10 cellular contexts compared by ENCODE assay signal in genomic region chr6:24517659-24518538, GRCh38. TPM values are rescaled to one million over a fixed set of nuclear protein-coding genes. Genes with fewer than 3 reads are reported as not detected.
DNase-seq lines count a peak whose midpoint lies in the region; ATAC-seq and TF ChIP-seq lines count a peak whose summit lies in the region.
"Had no signal": no experiment of that assay in that cellular context is flagged by ENCODE, and none has a peak within 500 bp of the region (broad histone marks: within the 10 kb centered on the region; RNA-seq: fewer than 3 reads in every experiment).

No MANE protein-coding gene starts in this region.

- H3K4me2 ChIP-seq in OCI-LY3 (ENCODE audit: low read length) = peak overlapping the region; percentile 84

- H3K9me3 ChIP-seq in OCI-LY3 (ENCODE audit: insufficient read depth, low read length) = no peaks in the 10 kb centered on the region
- H3K9me3 ChIP-seq in tibial artery = no peaks in the 10 kb centered on the region
- H3K9me3 ChIP-seq: body of pancreas had no signal

- ATAC-seq in GM18909 (IDR thresholded peaks at IDR 0.05; ENCODE audit: poor library complexity, unreplicated experiment) (peak; percentile 73), HG02840 (IDR thresholded peaks at IDR 0.05; ENCODE audit: low FRiP score, unreplicated experiment) (peak; percentile 81)
- ATAC-seq: body of pancreas had no signal

- TF ChIP-seq CTCF in OCI-LY3 (IDR thresholded peaks at IDR 0.05; ENCODE audit: low read depth, low read length) (no peak), tibial artery (IDR thresholded peaks at IDR 0.05) (no peak)

- H3K27me3 ChIP-seq in OCI-LY3 (ENCODE audit: low read depth, low read length) (no peaks in the 10 kb centered on the region), tibial artery (no peaks in the 10 kb centered on the region)
- H3K27me3 ChIP-seq: body of pancreas had no signal

- peak overlapping the region; percentile 34 for H3K27ac ChIP-seq in OCI-LY3 (ENCODE audit: low read length)
- H3K27ac ChIP-seq in tibial artery = no peak overlapping the region
- H3K27ac ChIP-seq: body of pancreas had no signal

- H2AFZ ChIP-seq in OCI-LY3 (ENCODE audit: low read depth, low read length) = peak overlapping the region; percentile 63; the same call in 1 of the 2 replicates

- H4K20me1 ChIP-seq in OCI-LY3 (ENCODE audit: insufficient read depth, low read length) = no peaks in the 10 kb centered on the region

- H3K4me3 ChIP-seq in OCI-LY3 (ENCODE audit: low read length) (peak overlapping the region; percentile 52), tibial artery (no peak overlapping the region)
- H3K4me3 ChIP-seq: body of pancreas had no signal

- H3K4me1 ChIP-seq in OCI-LY3 (ENCODE audit: low read length) = peaks cover 32% of the 10 kb centered on the region
- no peaks in the 10 kb centered on the region for H3K4me1 ChIP-seq in tibial artery
- H3K4me1 ChIP-seq: body of pancreas had no signal

- in situ Hi-C loops in Caki2 (cut with HindIII; ENCODE audit: low pct_unique_long_range_greater_than_20kb, low sequenced_read_pairs) = no loop called here

- peak overlapping the region; percentile 38 for H3K9ac ChIP-seq in OCI-LY3 (ENCODE audit: low read length)

- DNase-seq in Caki2 (ENCODE audit: low read depth) = peak; percentile 77
- no peak for DNase-seq in NCI-H1105 treated with DMSO at 0.1 percent for 48 hours (lab: John Stamatoyannopoulos, UW)
- no peak for DNase-seq in tibial artery
- no peak for DNase-seq in NCI-H187 (lab: John Stamatoyannopoulos, UW)
- DNase-seq in CD1c-positive myeloid dendritic cell (ENCODE audit: extremely low spot score) = no peak
- DNase-seq: body of pancreas, COR-L47 had no signal

- H3K79me2 ChIP-seq in OCI-LY3 (ENCODE audit: low read length) = no peaks in the 10 kb centered on the region

- intact Hi-C loops in tibial artery (cut with DNase I; ENCODE audit: low total_unique reads) = no loop called here

- H3K36me3 ChIP-seq in OCI-LY3 (replicated peaks; ENCODE audit: low read depth, low read length) = no peaks in the 10 kb centered on the region
- peaks cover 21 to 51% (median 26%) of the 10 kb centered on the region in 3 donors for H3K36me3 ChIP-seq in tibial artery

RNA-seq across cellular contexts. Expression of gene ALDH5A1, which starts 23.1 kb away (rescaled TPM):
- 8.4 and 11.3 TPM in 2 replicates for total RNA-seq in Caki2 (2014; rRNA removed; shearing (Covaris generic); ENCODE audit: low replicate concordance)

RNA-seq across cellular contexts. Expression of gene GPLD1, which starts 28.5 kb away (rescaled TPM):
- total RNA-seq in Caki2 (2014; rRNA removed; shearing (Covaris generic); ENCODE audit: low replicate concordance) = 1.3 and 4.9 TPM in 2 replicates
